24 cellular contexts compared by ENCODE assay signal in the genomic region with DNA sequence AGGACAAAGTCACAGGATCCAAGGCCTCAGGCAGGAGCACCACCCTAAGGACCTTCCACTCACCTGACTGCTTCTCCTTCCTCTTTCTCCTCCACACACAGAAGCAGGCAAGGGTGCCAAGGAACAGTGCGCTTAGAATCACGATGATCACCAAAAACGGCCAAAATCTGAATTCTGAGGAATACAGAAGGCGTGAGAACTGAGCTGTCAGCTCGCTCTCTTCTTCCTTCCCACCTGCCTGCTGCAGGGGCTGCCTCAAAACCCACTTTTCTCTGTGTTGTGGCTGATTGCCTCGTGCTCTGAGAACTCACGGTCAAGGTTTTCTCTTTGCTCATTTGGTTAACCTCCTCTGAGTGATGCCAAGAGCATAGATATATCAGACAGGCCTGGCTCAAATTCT. TPM values are rescaled to one million over a fixed set of nuclear protein-coding genes. Genes with fewer than 3 reads are reported as not detected.
DNase-seq lines count a peak whose midpoint lies in the region; ATAC-seq, FAIRE-seq and TF ChIP-seq lines count a peak whose summit lies in the region.
"Had no signal": no experiment of that assay in that cellular context is flagged by ENCODE, and none has a peak within 500 bp of the region (broad histone marks: within the 10 kb centered on the region; RNA-seq: fewer than 3 reads in every experiment).

No MANE protein-coding gene starts in this region.

- TF ChIP-seq POLR2A in GM12891 (IDR thresholded peaks at IDR 0.05; ENCODE audit: low read depth, low read length) (no peak), erythroblast (IDR thresholded peaks at IDR 0.05; ENCODE audit: low read length) (no peak)

- peaks cover 4% of the 10 kb centered on the region for H3K36me3 Mint-ChIP-seq in CD4-positive, alpha-beta T cell (ENCODE audit: low read depth)
- H3K36me3 Mint-ChIP-seq: neural progenitor cell had no signal

- peak; percentile 71 for FAIRE-seq in GM12891 (lab: Jason Lieb, UNC)
- FAIRE-seq: HTR-8/SVneo, RCC 7860 had no signal

- no peak for DNase-seq in CD4-positive, alpha-beta T cell
- DNase-seq in GM12891 (ENCODE audit: insufficient read length, low spot score) (no peak), islet precursor cell (peak; percentile 28), NCI-H2107 treated with DMSO at 0.1 percent for 48 hours (lab: John Stamatoyannopoulos, UW; ENCODE audit: unreplicated experiment) (no peak), erythroblast (lab: John Stamatoyannopoulos, UW) (no peak), iPS-NIHi11 (ENCODE audit: low spot score) (no peak)
- peak; percentile 65 for DNase-seq in activated CD8-positive, alpha-beta memory T cell treated with anti-CD3 and anti-CD28 coated beads for 24 hours
- DNase-seq: activated CD4-positive, alpha-beta T cell treated with anti-CD3 and anti-CD28 coated beads for 4 hours; BE2C; body of pancreas; foreskin melanocyte; NCI-H1694; NCI-H226; psoas muscle; SK-N-SH; tibial artery had no signal

- H3K27me3 ChIP-seq in CD4-positive, alpha-beta T cell (ENCODE audit: control insufficient read depth, insufficient read depth, low read length): no peaks in the 10 kb centered on the region
- H3K27me3 ChIP-seq: BE2C, body of pancreas, neural progenitor cell, tibial artery had no signal

- H3K9me3 ChIP-seq in CD4-positive, alpha-beta T cell (ENCODE audit: control insufficient read depth, low read length): no peaks in the 10 kb centered on the region
- H3K9me3 ChIP-seq: BE2C, body of pancreas, psoas muscle, SK-N-SH, tibial artery had no signal

- peak overlapping the region; percentile 96 for H3K27ac Mint-ChIP-seq in CD4-positive, alpha-beta T cell
- H3K27ac Mint-ChIP-seq: dendritic cell treated with granulocyte-macrophage colony-stimulating factor and Interleukin-4, amounts not matched to agents 40 ng/mL and 50 ng/mL, for 4 days; neural progenitor cell had no signal

- peak overlapping the region; percentile 79 for H3K4me3 Mint-ChIP-seq in CD4-positive, alpha-beta T cell
- H3K4me3 Mint-ChIP-seq: dendritic cell treated with granulocyte-macrophage colony-stimulating factor and Interleukin-4, amounts not matched to agents 40 ng/mL and 50 ng/mL, for 4 days; neural progenitor cell had no signal

- H3K27ac ChIP-seq in CD4-positive, alpha-beta T cell (ENCODE audit: low read depth, low read length): peak overlapping the region; percentile 76
- H3K27ac ChIP-seq: body of pancreas, epithelial cell of prostate, neural progenitor cell, psoas muscle, tibial artery had no signal

- ATAC-seq in CD4-positive, alpha-beta T cell (ENCODE audit: poor library complexity): no peak
- ATAC-seq in GM19035 (IDR thresholded peaks at IDR 0.05; ENCODE audit: unreplicated experiment): no peak
- ATAC-seq: body of pancreas, psoas muscle had no signal

- CTCF ChIA-PET in CD4-positive, alpha-beta T cell (lab: Charles Lee): interaction anchor here (1.2 to 3.1 kb wide), 3 partner anchors 71 to 151 kb away, joined by 6 to 20 read pairs (median 9); no protein-coding TSS in a partner anchor

- intact Hi-C loops in CD4-positive, alpha-beta T cell (cut with DNase I, micrococcal nuclease): loop anchor here (5.0 to 10.0 kb wide), 4 partner anchors 42 to 258 kb away; partner anchors contain the start of genes KLHDC9 (in 2 of the 2) and LY9 (in 1 of the 2)

- H3K9me3 Mint-ChIP-seq in CD4-positive, alpha-beta T cell: no peaks in the 10 kb centered on the region
- H3K9me3 Mint-ChIP-seq: dendritic cell treated with granulocyte-macrophage colony-stimulating factor and Interleukin-4, amounts not matched to agents 40 ng/mL and 50 ng/mL, for 4 days; neural progenitor cell had no signal

- POLR2A ChIA-PET in CD4-positive, alpha-beta T cell (lab: Charles Lee): interaction anchor here (0.9 to 2.7 kb wide), 2 partner anchors 17 to 127 kb away, joined by 3 to 13 read pairs; no protein-coding TSS in a partner anchor

- no peaks in the 10 kb centered on the region for H3K27me3 Mint-ChIP-seq in CD4-positive, alpha-beta T cell
- H3K27me3 Mint-ChIP-seq: dendritic cell treated with granulocyte-macrophage colony-stimulating factor and Interleukin-4, amounts not matched to agents 40 ng/mL and 50 ng/mL, for 4 days had no signal

- peaks cover 71% of the 10 kb centered on the region for H3K4me1 Mint-ChIP-seq in CD4-positive, alpha-beta T cell (ENCODE audit: low read depth)

- no peak for TF ChIP-seq CTCF in CD4-positive, alpha-beta T cell (IDR thresholded peaks at IDR 0.05)

TF ChIP-seq in GM12891, 5 proteins besides CTCF, POLR2A, EP300 and RAD21:
- TF ChIP-seq POU2F2 (IDR thresholded peaks at IDR 0.05; ENCODE audit: low read depth, low read length) (no peak), POLR2AphosphoS5 (IDR thresholded peaks at IDR 0.05; ENCODE audit: low read depth, low read length) (no peak), TAF1 (IDR thresholded peaks at IDR 0.05; ENCODE audit: low read depth, low read length) (no peak), SPI1 (IDR thresholded peaks at IDR 0.05; ENCODE audit: low read depth, low read length) (no peak), PAX5 (IDR thresholded peaks at IDR 0.05; ENCODE audit: insufficient read depth, low read length, severe bottlenecking) (no peak)
TF ChIP-seq in GM12891: peak in this region for 0.

RNA-seq across cellular contexts. Expression of gene CD244, which starts 23.8 kb away (rescaled TPM):
- total RNA-seq in CD4-positive, alpha-beta T cell: under 1 TPM; 0.53 to 0.55 TPM
- 2.8 TPM for polyA plus RNA-seq in GM12891 (2012; ENCODE audit: low read depth, missing spikeins)
- total RNA-seq: M059J had no signal
- polyA plus RNA-seq: SK-N-SH, smooth muscle cell had no signal

RNA-seq across cellular contexts. Expression of gene LY9, which starts 42.9 kb away (rescaled TPM):
- total RNA-seq in CD4-positive, alpha-beta T cell: 100 to 1,000 TPM; 124 TPM
- polyA plus RNA-seq in GM12891 (2012; ENCODE audit: low read depth, missing spikeins): 9.2 TPM
- total RNA-seq: M059J, smooth muscle cell had no signal
- polyA plus RNA-seq: SK-N-SH, smooth muscle cell had no signal

RNA-seq across cellular contexts. Expression of gene ITLN1, which starts 46.1 kb away (rescaled TPM):
- total RNA-seq in CD4-positive, alpha-beta T cell: not detected
- polyA plus RNA-seq in GM12891 (2012; ENCODE audit: low read depth, missing spikeins): 0.14 TPM
- total RNA-seq: M059J, smooth muscle cell had no signal
- polyA plus RNA-seq: SK-N-SH, smooth muscle cell had no signal

Comparison
In these comparisons a context has a peak if more than half of its experiments do, and no peak if none do; other contexts are left out.
1. DNase-seq: peak in activated CD8-positive, alpha-beta memory T cell treated with anti-CD3 and anti-CD28 coated beads for 24 hours (single experiment) and islet precursor cell (single experiment); none in CD4-positive, alpha-beta T cell (0 of 10), GM12891 (single experiment), NCI-H2107 treated with DMSO at 0.1 percent for 48 hours (single experiment), erythroblast (0 of 2) and iPS-NIHi11 (single experiment).